Comparison of ENCODE assay signal across 12 cellular contexts in genomic region chr3:242986-243706, GRCh38. TPM values are rescaled to one million over a fixed set of nuclear protein-coding genes. Genes with fewer than 3 reads are reported as not detected.
A peak's percentile ranks its signal among the peaks of the same experiment; 100 is the strongest.
DNase-seq lines count a peak whose midpoint lies in the region; ATAC-seq and TF ChIP-seq lines count a peak whose summit lies in the region.
"Had no signal": no experiment of that assay in that cellular context is flagged by ENCODE, and none has a peak within 500 bp of the region (broad histone marks: within the 10 kb centered on the region; RNA-seq: fewer than 3 reads in every experiment).

No MANE protein-coding gene starts in this region.

- peaks cover 4% of the 10 kb centered on the region for H3K9me3 Mint-ChIP-seq in activated CD4-positive, alpha-beta T cell treated with anti-CD3 and anti-CD28 coated beads for 36 hours (ENCODE audit: low read depth)
- H3K9me3 Mint-ChIP-seq in stimulated activated naive CD8-positive, alpha-beta T cell treated with anti-CD3 and anti-CD28 coated beads, Interleukin-15, amount 100 ng/mL, for 72 hours, result peaks cover 0 to 11% of the 10 kb centered on the region in 2 donors
- H3K9me3 Mint-ChIP-seq: activated T-cell treated with anti-CD3 and anti-CD28 coated beads, Interleukin-2, amount 50 U/mL, for 24 hours; nephron progenitor cell had no signal

- H3K4me2 ChIP-seq in GM23248 (ENCODE audit: unreplicated experiment), result no peak overlapping the region

- no peak overlapping the region for H3K27ac Mint-ChIP-seq in activated CD4-positive, alpha-beta T cell treated with anti-CD3 and anti-CD28 coated beads for 36 hours
- no peak overlapping the region for H3K27ac Mint-ChIP-seq in stimulated activated naive CD8-positive, alpha-beta T cell treated with anti-CD3 and anti-CD28 coated beads, Interleukin-15, amount 100 ng/mL, for 72 hours
- H3K27ac Mint-ChIP-seq: activated T-cell treated with anti-CD3 and anti-CD28 coated beads, Interleukin-2, amount 50 U/mL, for 24 hours; nephron progenitor cell had no signal

- H2AFZ ChIP-seq in GM23248, result no peak overlapping the region

- POLR2A ChIA-PET in activated CD4-positive, alpha-beta T cell treated with anti-CD3 and anti-CD28 coated beads for 36 hours (lab: Charles Lee), result no interaction called here

- no peaks in the 10 kb centered on the region for H3K36me3 ChIP-seq in GM23248 (ENCODE audit: low read depth)
- no peaks in the 10 kb centered on the region for H3K36me3 ChIP-seq in esophagus squamous epithelium

- H3K27me3 Mint-ChIP-seq in activated CD4-positive, alpha-beta T cell treated with anti-CD3 and anti-CD28 coated beads for 36 hours, result peaks cover 2% of the 10 kb centered on the region
- H3K27me3 Mint-ChIP-seq in stimulated activated naive CD8-positive, alpha-beta T cell treated with anti-CD3 and anti-CD28 coated beads, Interleukin-15, amount 100 ng/mL, for 72 hours, result no peaks in the 10 kb centered on the region
- H3K27me3 Mint-ChIP-seq: activated T-cell treated with anti-CD3 and anti-CD28 coated beads, Interleukin-2, amount 50 U/mL, for 24 hours had no signal

- H4K20me1 ChIP-seq in GM23248 (ENCODE audit: insufficient read depth), result no peaks in the 10 kb centered on the region

- DNase-seq in ACHN (peak; percentile 62), GM23248 (peak; percentile 1), astrocyte of the spinal cord (ENCODE audit: low read depth, low spot score) (peak; percentile 89), kidney glomerular epithelial cell (lab: John Stamatoyannopoulos, UW) (peak; percentile 50), dorsolateral prefrontal cortex (no peak), esophagus squamous epithelium (lab: John Stamatoyannopoulos, UW) (no peak)
- no peak for DNase-seq in activated CD4-positive, alpha-beta T cell treated with anti-CD3 and anti-CD28 coated beads for 36 hours
- DNase-seq in stimulated activated naive CD8-positive, alpha-beta T cell treated with anti-CD3 and anti-CD28 coated beads, Interleukin-15, amount 100 ng/mL, for 72 hours, result no peak
- DNase-seq: activated T-cell treated with anti-CD3 and anti-CD28 coated beads, Interleukin-2, amount 50 U/mL, for 24 hours; Caco-2; NCI-H226; nephron progenitor cell had no signal

- 44% methylated on average over 5 of the region's 5 CpGs for WGBS in GM23248 (ENCODE audit: low coverage in 1 of 2, low lambda C conversion rate in 2 of 2, missing lambda C conversion rate in 2 of 2), 2 experiments
- 42 to 43% methylated on average over 5 of the region's 5 CpGs for WGBS in esophagus squamous epithelium, 2 donors

- intact Hi-C loops in dorsolateral prefrontal cortex (cut with DNase I), result no loop called here
- intact Hi-C loops in activated CD4-positive, alpha-beta T cell treated with anti-CD3 and anti-CD28 coated beads for 36 hours (cut with DNase I, micrococcal nuclease), result no loop called here
- intact Hi-C loops in esophagus squamous epithelium (cut with DNase I), result no loop called here

- H3K36me3 Mint-ChIP-seq in activated CD4-positive, alpha-beta T cell treated with anti-CD3 and anti-CD28 coated beads for 36 hours (ENCODE audit: low read depth), result no peaks in the 10 kb centered on the region

- H3K4me1 ChIP-seq in GM23248 (ENCODE audit: insufficient read depth) (no peaks in the 10 kb centered on the region), esophagus squamous epithelium (peaks cover 0 to 10% (median 0%) of the 10 kb centered on the region in 3 donors)
- H3K4me1 ChIP-seq: Caco-2 had no signal

- TF ChIP-seq POLR2A in esophagus squamous epithelium (IDR thresholded peaks at IDR 0.05), result no peak

- H3K27me3 ChIP-seq in GM23248 (replicated peaks; ENCODE audit: insufficient read depth) (no peaks in the 10 kb centered on the region), dorsolateral prefrontal cortex (peaks cover 0 to 4% (median 0%) of the 10 kb centered on the region in 45 donors), esophagus squamous epithelium (no peaks in the 10 kb centered on the region)

- no peak for ATAC-seq in activated CD4-positive, alpha-beta T cell treated with anti-CD3 and anti-CD28 coated beads for 36 hours
- ATAC-seq in stimulated activated naive CD8-positive, alpha-beta T cell treated with anti-CD3 and anti-CD28 coated beads, Interleukin-15, amount 100 ng/mL, for 72 hours, result no peak

- no peak overlapping the region for H3K9ac ChIP-seq in GM23248

- H3K9me2 ChIP-seq in GM23248 (ENCODE audit: insufficient read depth), result no peaks in the 10 kb centered on the region

- H3F3A ChIP-seq in GM23248 (ENCODE audit: insufficient read depth), result no peaks in the 10 kb centered on the region

- H3K79me2 ChIP-seq in GM23248 (ENCODE audit: insufficient read depth), result no peaks in the 10 kb centered on the region

- CTCF ChIA-PET in activated CD4-positive, alpha-beta T cell treated with anti-CD3 and anti-CD28 coated beads for 36 hours (lab: Charles Lee), result interaction anchor here (0.9 kb wide), 1 partner anchor 20 kb away, joined by 3 read pairs; no protein-coding TSS in a partner anchor

- H3K9me3 ChIP-seq in GM23248 (ENCODE audit: low read depth) (no peaks in the 10 kb centered on the region), esophagus squamous epithelium (no peaks in the 10 kb centered on the region)
- H3K9me3 ChIP-seq: Caco-2 had no signal

- H3K4me3 ChIP-seq in GM23248, result no peak overlapping the region
- H3K4me3 ChIP-seq in astrocyte of the spinal cord (ENCODE audit: low read depth, low read length), result no peak overlapping the region
- no peak overlapping the region for H3K4me3 ChIP-seq in dorsolateral prefrontal cortex
- no peak overlapping the region for H3K4me3 ChIP-seq in esophagus squamous epithelium

- no peak overlapping the region for H3K27ac ChIP-seq in GM23248
- peak overlapping the region in 3 of 59 donors; percentile 19 to 54 (median 19) for H3K27ac ChIP-seq in dorsolateral prefrontal cortex
- no peak overlapping the region for H3K27ac ChIP-seq in esophagus squamous epithelium

- no peak for TF ChIP-seq CTCF in astrocyte of the spinal cord (IDR thresholded peaks at IDR 0.05; ENCODE audit: low read depth, low read length)
- TF ChIP-seq CTCF in dorsolateral prefrontal cortex (IDR thresholded peaks at IDR 0.05 in 54 of 56, conservative IDR thresholded peaks at IDR 0.05 in 2 of 56; ENCODE audit: low read depth in 1 of 56, partially characterized antibody in 56 of 56), result no peak
- no peak for TF ChIP-seq CTCF in esophagus squamous epithelium (IDR thresholded peaks at IDR 0.05)

- no peaks in the 10 kb centered on the region for H3K4me1 Mint-ChIP-seq in activated CD4-positive, alpha-beta T cell treated with anti-CD3 and anti-CD28 coated beads for 36 hours
- H3K4me1 Mint-ChIP-seq in stimulated activated naive CD8-positive, alpha-beta T cell treated with anti-CD3 and anti-CD28 coated beads, Interleukin-15, amount 100 ng/mL, for 72 hours, result no peaks in the 10 kb centered on the region

- in situ Hi-C loops in ACHN (cut with HindIII; ENCODE audit: low pct_ligation_motif_present, low pct_unique_long_range_greater_than_20kb, low sequenced_read_pairs), result no loop called here
- in situ Hi-C loops in GM23248 (cut with MboI), result no loop called here
- in situ Hi-C loops in astrocyte of the spinal cord (cut with HindIII; ENCODE audit: low sequenced_read_pairs), result no loop called here

- H3K4me3 Mint-ChIP-seq in activated CD4-positive, alpha-beta T cell treated with anti-CD3 and anti-CD28 coated beads for 36 hours, result no peak overlapping the region
- no peak overlapping the region for H3K4me3 Mint-ChIP-seq in stimulated activated naive CD8-positive, alpha-beta T cell treated with anti-CD3 and anti-CD28 coated beads, Interleukin-15, amount 100 ng/mL, for 72 hours
- H3K4me3 Mint-ChIP-seq: activated T-cell treated with anti-CD3 and anti-CD28 coated beads, Interleukin-2, amount 50 U/mL, for 24 hours; nephron progenitor cell had no signal

RNA-seq across cellular contexts. Expression of gene CHL1, which starts 46.6 kb away (rescaled TPM):
- not detected in 2 replicates for total RNA-seq in GM23248 (2014; rRNA removed; shearing (Covaris generic))
- polyA plus RNA-seq in GM23248 (2016; fragmentation: Nextera tagmentation; extraction: Ambion mirVana), result not detected in 2 replicates
- total RNA-seq in dorsolateral prefrontal cortex, result 100 to 1,000 TPM; 103 to 415 (median 260) TPM
- not detected for total RNA-seq in activated CD4-positive, alpha-beta T cell treated with anti-CD3 and anti-CD28 coated beads for 36 hours
- 10 to 100 TPM in 3 of 4 donors, 1 to 10 TPM in 1; 3.7 to 44.3 (median 23.4) TPM for total RNA-seq in esophagus squamous epithelium
- total RNA-seq: Caco-2 had no signal

Comparison
In these comparisons a context has a peak if more than half of its experiments do, and no peak if none do; other contexts are left out.
1. DNase-seq: peak in ACHN (single experiment), GM23248 (single experiment), astrocyte of the spinal cord (single experiment) and kidney glomerular epithelial cell (single experiment); none in dorsolateral prefrontal cortex (0 of 10), activated CD4-positive, alpha-beta T cell treated with anti-CD3 and anti-CD28 coated beads for 36 hours (single experiment), esophagus squamous epithelium (single experiment) and stimulated activated naive CD8-positive, alpha-beta T cell treated with anti-CD3 and anti-CD28 coated beads, Interleukin-15, amount 100 ng/mL, for 72 hours (0 of 2).